Comparison of ENCODE assay signal across 21 cellular contexts in genomic region chr15:80709542-80709941, GRCh38. TPM values are rescaled to one million over a fixed set of nuclear protein-coding genes. Genes with fewer than 3 reads are reported as not detected.
DNase-seq lines count a peak whose midpoint lies in the region; ATAC-seq and TF ChIP-seq lines count a peak whose summit lies in the region.
"Had no signal": no experiment of that assay in that cellular context is flagged by ENCODE, and none has a peak within 500 bp of the region (broad histone marks: within the 10 kb centered on the region; RNA-seq: fewer than 3 reads in every experiment).

No MANE protein-coding gene starts in this region.

- POLR2A ChIA-PET in RWPE1 (lab: Yijun Ruan, JAX; ENCODE audit: low non-redundant PET), result no interaction called here

- H3K27ac ChIP-seq in RWPE1 (peak overlapping the region; percentile 26; the same call in 1 of the 2 replicates), upper lobe of right lung (peak overlapping the region; percentile 13)
- H3K27ac ChIP-seq: A549, cardiac muscle cell, SJSA1 had no signal

- TF ChIP-seq CTCF in RWPE1 (conservative IDR thresholded peaks at IDR 0.05; ENCODE audit: low read depth) (no peak), upper lobe of right lung (IDR thresholded peaks at IDR 0.05) (no peak), GM13977 (IDR thresholded peaks at IDR 0.05; ENCODE audit: extremely low read depth, insufficient read depth, missing control alignments) (no peak)

- in situ Hi-C loops in GM13977 (cut with MboI; ENCODE audit: low pct_unique_long_range_greater_than_20kb, low sequenced_read_pairs, unreplicated experiment), result no loop called here

- H3K9me3 ChIP-seq in upper lobe of right lung, result no peaks in the 10 kb centered on the region
- H3K9me3 ChIP-seq: A549, SJSA1 had no signal

- peaks cover 45% of the 10 kb centered on the region for H3K4me1 ChIP-seq in upper lobe of right lung
- H3K4me1 ChIP-seq: A549, SJSA1 had no signal

- peak; percentile 96 for ATAC-seq in upper lobe of right lung
- ATAC-seq in GM18511 (IDR thresholded peaks at IDR 0.05; ENCODE audit: unreplicated experiment), result no peak
- ATAC-seq: A549; activated naive CD4-positive, alpha-beta T cell treated with anti-CD3 and anti-CD28 coated beads, Interleukin-2, amount 50 U/mL, for 72 hours; CD8-positive, alpha-beta T cell had no signal

- no peaks in the 10 kb centered on the region for H3K36me3 ChIP-seq in upper lobe of right lung
- H3K36me3 ChIP-seq: cardiac muscle cell, SJSA1 had no signal

- no peak overlapping the region for H3K4me3 ChIP-seq in upper lobe of right lung
- H3K4me3 ChIP-seq: A549, cardiac muscle cell, SJSA1, skin epidermis had no signal

- DNase-seq in NCI-H345 (lab: John Stamatoyannopoulos, UW) (peak; percentile 26), NCI-H345 treated with DMSO at 0.1 percent for 48 hours (lab: John Stamatoyannopoulos, UW; ENCODE audit: unreplicated experiment) (no peak), RWPE1 (ENCODE audit: low spot score) (peak; percentile 93), left kidney (ENCODE audit: low read depth, low spot score) (peak; percentile 35), upper lobe of right lung (peak; percentile 83), NCI-H2171 (lab: John Stamatoyannopoulos, UW) (no peak), GM13977 (ENCODE audit: low spot score) (no peak)
- DNase-seq: activated CD4-positive, alpha-beta T cell treated with anti-CD3 and anti-CD28 coated beads, Interleukin-2, amount 10 ng/mL, durations not matched to agents 24 days and 14 days; CD8-positive, alpha-beta T cell; effector CD8-positive, alpha-beta T cell; GF-D8; Karpas-422; NCI-H1436 treated with DMSO at 0.1 percent for 48 hours; occipital lobe; T1000 had no signal

- CTCF ChIA-PET in RWPE1 (lab: Yijun Ruan, JAX), result interaction anchor here (0.6 to 2.3 kb wide), 4 partner anchors 24 to 396 kb away, joined by 3 to 5 read pairs (median 4); no protein-coding TSS in a partner anchor

- intact Hi-C loops in upper lobe of right lung (cut with DNase I), result no loop called here

- H3K27me3 ChIP-seq in upper lobe of right lung, result no peaks in the 10 kb centered on the region
- H3K27me3 ChIP-seq: cardiac muscle cell, SJSA1 had no signal

RNA-seq across cellular contexts. Expression of gene ABHD17C, which starts 14.4 kb away (rescaled TPM):
- total RNA-seq in upper lobe of right lung, result 41.4 TPM

Comparison
In these comparisons a context has a peak if more than half of its experiments do, and no peak if none do; other contexts are left out.
1. DNase-seq: peak in NCI-H345 (single experiment), RWPE1 (single experiment), left kidney (single experiment) and upper lobe of right lung (single experiment); none in NCI-H345 treated with DMSO at 0.1 percent for 48 hours (single experiment), NCI-H2171 (single experiment) and GM13977 (single experiment).